ENCODE assay signal across 7 cellular contexts in genomic region chrX:74535633-74536141, GRCh38.
DNase-seq lines count a peak whose midpoint lies in the region; ATAC-seq, FAIRE-seq and TF ChIP-seq lines count a peak whose summit lies in the region.

No MANE protein-coding gene starts in this region.

- no peak for FAIRE-seq in GM12878 (lab: Jason Lieb, UNC)

- H3K9ac ChIP-seq in GM12878 (ENCODE audit: control insufficient read depth, insufficient read depth, low read length), result peak overlapping the region; percentile 44; the same call in 1 of the 2 replicates

- no peak for TF ChIP-seq POLR2A in GM12878 (IDR thresholded peaks at IDR 0.05; ENCODE audit: low read depth, low read length)

- TF ChIP-seq RAD21 in GM12878 (IDR thresholded peaks at IDR 0.05; ENCODE audit: insufficient read depth, low read depth, low read length), result no peak

- H3K4me1 ChIP-seq in SJCRH30 (peaks cover 17% of the 10 kb centered on the region), GM12878 (ENCODE audit: control insufficient read depth, insufficient read depth, low read length) (peaks cover 6% of the 10 kb centered on the region)

- no peaks in the 10 kb centered on the region for H3K27me3 ChIP-seq in SJCRH30
- H3K27me3 ChIP-seq in GM12878 (replicated peaks in 1 of 2; ENCODE audit: control insufficient read depth in 2 of 2, insufficient read depth in 2 of 2, low read length in 1 of 2), result no peaks in the 10 kb centered on the region

- SMC1A ChIA-PET in GM12878 (lab: Charles Lee; ENCODE audit: uncharacterized antibody, unreplicated experiment), result interaction anchor here (1.1 to 1.5 kb wide), 3 partner anchors 11 to 46 kb away, joined by 3 to 8 read pairs (median 3); no protein-coding TSS in a partner anchor

- H3K27ac ChIP-seq in SJCRH30, result peak overlapping the region; percentile 99
- peak overlapping the region; percentile 25 for H3K27ac ChIP-seq in GM12878 (ENCODE audit: control insufficient read depth, insufficient read depth)

- peak; percentile 35 for ATAC-seq in HG02852 (IDR thresholded peaks at IDR 0.05; ENCODE audit: unreplicated experiment)
- peak; percentile 64 for ATAC-seq in GM12878

- in situ Hi-C loops in GM13976 (cut with MboI; ENCODE audit: low sequenced_read_pairs, unreplicated experiment) (loop anchor here (25.0 kb wide), 2 partner anchors 148 to 673 kb away; partner anchors contain the start of gene XIST), GM12878 (cut with MboI) (no loop called here)

- intact Hi-C loops in GM12878 (cut with micrococcal nuclease; ENCODE audit: unreplicated experiment), result no loop called here

- RAD21 ChIA-PET in GM12878 (lab: Charles Lee; ENCODE audit: unreplicated experiment), result interaction anchor here (1.5 kb wide), 2 partner anchors 43 to 79 kb away, joined by 3 to 5 read pairs; partner anchors contain the start of gene RLIM

- H3K4me3 ChIP-seq in SJCRH30 (peak overlapping the region; percentile 63), GM12878 (peak overlapping the region; percentile 63; the same call in 1 of the 2 replicates)

- no peaks in the 10 kb centered on the region for H3K9me3 ChIP-seq in SJCRH30 (replicated peaks)
- no peaks in the 10 kb centered on the region for H3K9me3 ChIP-seq in GM12878 (replicated peaks; ENCODE audit: control insufficient read depth, insufficient read depth, low read length)

- peak overlapping the region; percentile 69 for H2AFZ ChIP-seq in GM12878 (ENCODE audit: control insufficient read depth, low read depth, low read length)

- no peaks in the 10 kb centered on the region for H3K79me2 ChIP-seq in GM12878 (ENCODE audit: control insufficient read depth, insufficient read depth, low read length)

- TF ChIP-seq CTCF in GM13976 (IDR thresholded peaks at IDR 0.05; ENCODE audit: borderline replicate concordance, control extremely low read depth, extremely low read depth, insufficient read depth, missing control alignments), result no peak
- no peak for TF ChIP-seq CTCF in GM12878 (IDR thresholded peaks at IDR 0.05 in 2 of 3, conservative IDR thresholded peaks at IDR 0.05 in 1 of 3; ENCODE audit: control insufficient read depth in 2 of 3, extremely low read depth in 1 of 3, insufficient read depth in 1 of 3, low read depth in 3 of 3, low read length in 3 of 3)

- POLR2A ChIA-PET in GM12878 (lab: Charles Lee), result no interaction called here

- no peaks in the 10 kb centered on the region for H4K20me1 ChIP-seq in GM12878 (ENCODE audit: control insufficient read depth, insufficient read depth)

- no peak for TF ChIP-seq EP300 in GM12878 (IDR thresholded peaks at IDR 0.05; ENCODE audit: borderline replicate concordance in 1 of 2, control insufficient read depth in 1 of 2, low read depth in 2 of 2, low read length in 2 of 2)

- no TSS peak for BruUV-seq in GM12878 (replicated peaks; lab: Mats Ljungman, UMichigan)

- peak; percentile 58 for DNase-seq in GM13976 (ENCODE audit: low spot score)
- DNase-seq in SJCRH30, result peak; percentile 86 to 91
- DNase-seq in GM12878 (ENCODE audit: low read depth, low spot score), result no peak
- DNase-seq in hypothalamus (lab: John Stamatoyannopoulos, UW), result peak in 41 of 51 donors; percentile 0 to 68 (median 18)
- peak; percentile 71 for DNase-seq in retina
- DNase-seq in KG1 (lab: John Stamatoyannopoulos, UW), result no peak

- H3K4me2 ChIP-seq in GM12878 (ENCODE audit: control insufficient read depth, insufficient read depth), result peak overlapping the region; percentile 85

- CTCF ChIA-PET in GM12878 (lab: Yijun Ruan, JAX), result interaction anchor here (0.9 to 2.6 kb wide), 7 partner anchors 12 to 156 kb away, joined by 3 to 21 read pairs (median 3); no protein-coding TSS in a partner anchor

- H3K36me3 ChIP-seq in SJCRH30 (0 out of 2 replicates have a peak, but pooled peaks cover 2% of the 10 kb centered on the region), GM12878 (ENCODE audit: control insufficient read depth in 2 of 2, insufficient read depth in 2 of 2, low read length in 1 of 2) (no peaks in the 10 kb centered on the region)

- WGBS in GM12878 (ENCODE audit: insufficient coverage, insufficient replicate concordance, low lambda C conversion rate, missing lambda C conversion rate), result 30% methylated on average over 30 of the region's 33 CpGs

TF ChIP-seq in GM12878, 131 proteins besides CTCF, POLR2A, EP300 and RAD21:
- no peak for TF ChIP-seq FOXK2 (IDR thresholded peaks at IDR 0.05)
- peak; percentile 47; the same call in 1 of the 2 replicates for TF ChIP-seq GABPA (IDR thresholded peaks at IDR 0.05; ENCODE audit: low read depth)
- TF ChIP-seq, protein P1, sequence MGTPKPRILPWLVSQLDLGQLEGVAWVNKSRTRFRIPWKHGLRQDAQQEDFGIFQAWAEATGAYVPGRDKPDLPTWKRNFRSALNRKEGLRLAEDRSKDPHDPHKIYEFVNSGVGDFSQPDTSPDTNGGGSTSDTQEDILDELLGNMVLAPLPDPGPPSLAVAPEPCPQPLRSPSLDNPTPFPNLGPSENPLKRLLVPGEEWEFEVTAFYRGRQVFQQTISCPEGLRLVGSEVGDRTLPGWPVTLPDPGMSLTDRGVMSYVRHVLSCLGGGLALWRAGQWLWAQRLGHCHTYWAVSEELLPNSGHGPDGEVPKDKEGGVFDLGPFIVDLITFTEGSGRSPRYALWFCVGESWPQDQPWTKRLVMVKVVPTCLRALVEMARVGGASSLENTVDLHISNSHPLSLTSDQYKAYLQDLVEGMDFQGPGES (IDR thresholded peaks at IDR 0.05), result no peak
- peak; percentile 15 for TF ChIP-seq PBX3 (IDR thresholded peaks at IDR 0.05; ENCODE audit: insufficient replicate concordance, low read depth, low read length)
- TF ChIP-seq NR2C1 (IDR thresholded peaks at IDR 0.05), result peak; percentile 55; the same call in 1 of the 2 replicates

Comparison
In these comparisons a context has a peak if more than half of its experiments do, and no peak if none do; other contexts are left out.
1. DNase-seq: peak in GM13976 (single experiment), SJCRH30 (2 of 2), hypothalamus (41 of 51) and retina (single experiment); none in GM12878 (single experiment) and KG1 (single experiment).